ENCODE assay signal across 1 cellular context in the genomic region with DNA sequence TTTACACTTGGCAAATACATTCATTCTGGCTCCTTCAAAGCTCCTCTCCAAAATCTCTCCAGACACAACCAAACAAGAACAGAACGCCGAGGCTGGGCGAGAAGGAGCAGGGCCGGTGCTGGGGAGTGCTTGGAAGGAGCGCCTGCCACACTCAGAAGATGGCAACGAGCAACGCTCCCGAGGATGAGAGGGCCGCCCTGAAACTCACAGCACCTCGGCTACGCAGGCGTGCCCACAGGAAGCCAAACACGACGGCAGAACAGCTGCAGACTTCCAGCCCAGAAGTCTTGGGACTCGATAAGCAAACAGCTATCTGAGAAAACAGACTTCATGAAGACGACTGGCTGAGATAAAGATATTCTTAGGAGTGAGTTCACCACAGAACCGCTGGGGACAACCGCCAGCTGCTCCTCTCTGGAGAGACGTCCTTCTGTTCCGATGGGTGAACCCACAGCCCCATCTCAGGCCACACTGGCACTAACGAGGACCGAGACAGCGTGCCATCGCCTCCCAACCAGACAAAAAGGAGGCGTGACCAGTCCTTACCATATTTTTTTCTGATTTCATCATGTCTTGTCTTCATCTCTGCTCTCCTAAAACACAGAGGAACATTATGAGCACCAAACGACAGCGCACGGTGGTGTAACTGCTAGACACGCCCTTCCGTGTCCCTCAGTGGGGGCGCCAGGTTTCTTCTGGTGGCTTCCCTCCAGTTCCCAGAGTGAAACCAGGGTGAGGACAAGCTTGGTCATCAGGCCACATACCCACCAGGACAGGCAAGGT.
TF ChIP-seq lines count a peak whose summit lies in the region.

No MANE protein-coding gene starts in this region.

TF ChIP-seq in K562, 482 proteins besides CTCF, POLR2A, EP300 and RAD21 (continued from another document and continues in another):
- no peak for TF ChIP-seq ZNF407 (IDR thresholded peaks at IDR 0.05; ENCODE audit: low read depth)
- peak; percentile 78; the same call in 1 of the 2 replicates for TF ChIP-seq CEBPG (CRISPR knock-in tag; IDR thresholded peaks at IDR 0.05)
- TF ChIP-seq CEBPG (tag; conservative IDR thresholded peaks at IDR 0.05 in 1 of 2, IDR thresholded peaks at IDR 0.05 in 1 of 2), result peak; percentile 55 to 71
- peak; percentile 47 for TF ChIP-seq RBFOX2 (IDR thresholded peaks at IDR 0.05; ENCODE audit: low read depth, low read length)
- TF ChIP-seq THAP12 (CRISPR knock-in tag; IDR thresholded peaks at IDR 0.05), result no peak
- TF ChIP-seq SMARCA4 (IDR thresholded peaks at IDR 0.05), result peak; percentile 97
- 0 out of 2 replicates have a peak, but pooled peaks have one; percentile 40 for TF ChIP-seq ZNF57 (CRISPR knock-in tag; IDR thresholded peaks at IDR 0.05)
- no peak; the same call in 1 of the 2 replicates for TF ChIP-seq TCF15 (CRISPR knock-in tag; IDR thresholded peaks at IDR 0.05)
- TF ChIP-seq HDAC6 (IDR thresholded peaks at IDR 0.05; ENCODE audit: low read depth, low read length), result no peak
- TF ChIP-seq ZNF511 (CRISPR knock-in tag; IDR thresholded peaks at IDR 0.05), result no peak; the same call in 1 of the 2 replicates
- TF ChIP-seq, protein P1, sequence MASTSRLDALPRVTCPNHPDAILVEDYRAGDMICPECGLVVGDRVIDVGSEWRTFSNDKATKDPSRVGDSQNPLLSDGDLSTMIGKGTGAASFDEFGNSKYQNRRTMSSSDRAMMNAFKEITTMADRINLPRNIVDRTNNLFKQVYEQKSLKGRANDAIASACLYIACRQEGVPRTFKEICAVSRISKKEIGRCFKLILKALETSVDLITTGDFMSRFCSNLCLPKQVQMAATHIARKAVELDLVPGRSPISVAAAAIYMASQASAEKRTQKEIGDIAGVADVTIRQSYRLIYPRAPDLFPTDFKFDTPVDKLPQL (IDR thresholded peaks at IDR 0.05; ENCODE audit: extremely low read depth, insufficient read length), result no peak
- TF ChIP-seq ZFP36 (IDR thresholded peaks at IDR 0.05; ENCODE audit: low read depth, low read length, partially characterized antibody), result peak; percentile 62
- no peak for TF ChIP-seq STAT6 (CRISPR knock-in tag; IDR thresholded peaks at IDR 0.05)
- TF ChIP-seq, protein P2, sequence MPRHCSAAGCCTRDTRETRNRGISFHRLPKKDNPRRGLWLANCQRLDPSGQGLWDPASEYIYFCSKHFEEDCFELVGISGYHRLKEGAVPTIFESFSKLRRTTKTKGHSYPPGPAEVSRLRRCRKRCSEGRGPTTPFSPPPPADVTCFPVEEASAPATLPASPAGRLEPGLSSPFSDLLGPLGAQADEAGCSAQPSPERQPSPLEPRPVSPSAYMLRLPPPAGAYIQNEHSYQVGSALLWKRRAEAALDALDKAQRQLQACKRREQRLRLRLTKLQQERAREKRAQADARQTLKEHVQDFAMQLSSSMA (CRISPR knock-in tag; IDR thresholded peaks at IDR 0.05), result no peak
- no peak for TF ChIP-seq ATF1 (CRISPR knock-in tag; IDR thresholded peaks at IDR 0.05)
- peak; percentile 80 for TF ChIP-seq ATF1 (tag; IDR thresholded peaks at IDR 0.05)
- peak; percentile 85 for TF ChIP-seq MIER1 (IDR thresholded peaks at IDR 0.05; ENCODE audit: low read depth)
- no peak for TF ChIP-seq ZZZ3 (IDR thresholded peaks at IDR 0.05)
- no peak for TF ChIP-seq FOXJ3 (CRISPR knock-in tag; IDR thresholded peaks at IDR 0.05)
- no peak for TF ChIP-seq ZNF764 (CRISPR knock-in tag; IDR thresholded peaks at IDR 0.05; ENCODE audit: low read depth)
- TF ChIP-seq, protein P3, sequence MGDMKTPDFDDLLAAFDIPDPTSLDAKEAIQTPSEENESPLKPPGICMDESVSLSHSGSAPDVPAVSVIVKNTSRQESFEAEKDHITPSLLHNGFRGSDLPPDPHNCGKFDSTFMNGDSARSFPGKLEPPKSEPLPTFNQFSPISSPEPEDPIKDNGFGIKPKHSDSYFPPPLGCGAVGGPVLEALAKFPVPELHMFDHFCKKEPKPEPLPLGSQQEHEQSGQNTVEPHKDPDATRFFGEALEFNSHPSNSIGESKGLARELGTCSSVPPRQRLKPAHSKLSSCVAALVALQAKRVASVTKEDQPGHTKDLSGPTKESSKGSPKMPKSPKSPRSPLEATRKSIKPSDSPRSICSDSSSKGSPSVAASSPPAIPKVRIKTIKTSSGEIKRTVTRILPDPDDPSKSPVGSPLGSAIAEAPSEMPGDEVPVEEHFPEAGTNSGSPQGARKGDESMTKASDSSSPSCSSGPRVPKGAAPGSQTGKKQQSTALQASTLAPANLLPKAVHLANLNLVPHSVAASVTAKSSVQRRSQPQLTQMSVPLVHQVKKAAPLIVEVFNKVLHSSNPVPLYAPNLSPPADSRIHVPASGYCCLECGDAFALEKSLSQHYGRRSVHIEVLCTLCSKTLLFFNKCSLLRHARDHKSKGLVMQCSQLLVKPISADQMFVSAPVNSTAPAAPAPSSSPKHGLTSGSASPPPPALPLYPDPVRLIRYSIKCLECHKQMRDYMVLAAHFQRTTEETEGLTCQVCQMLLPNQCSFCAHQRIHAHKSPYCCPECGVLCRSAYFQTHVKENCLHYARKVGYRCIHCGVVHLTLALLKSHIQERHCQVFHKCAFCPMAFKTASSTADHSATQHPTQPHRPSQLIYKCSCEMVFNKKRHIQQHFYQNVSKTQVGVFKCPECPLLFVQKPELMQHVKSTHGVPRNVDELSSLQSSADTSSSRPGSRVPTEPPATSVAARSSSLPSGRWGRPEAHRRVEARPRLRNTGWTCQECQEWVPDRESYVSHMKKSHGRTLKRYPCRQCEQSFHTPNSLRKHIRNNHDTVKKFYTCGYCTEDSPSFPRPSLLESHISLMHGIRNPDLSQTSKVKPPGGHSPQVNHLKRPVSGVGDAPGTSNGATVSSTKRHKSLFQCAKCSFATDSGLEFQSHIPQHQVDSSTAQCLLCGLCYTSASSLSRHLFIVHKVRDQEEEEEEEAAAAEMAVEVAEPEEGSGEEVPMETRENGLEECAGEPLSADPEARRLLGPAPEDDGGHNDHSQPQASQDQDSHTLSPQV (IDR thresholded peaks at IDR 0.05), result peak; percentile 97
- TF ChIP-seq GTF2F1 (IDR thresholded peaks at IDR 0.05; ENCODE audit: low read depth, low read length), result no peak
- TF ChIP-seq ZFX (CRISPR knock-in tag; IDR thresholded peaks at IDR 0.05), result peak; percentile 78
- no peak for TF ChIP-seq JUNB (CRISPR knock-in tag; conservative IDR thresholded peaks at IDR 0.05)
- TF ChIP-seq ZNF561 (CRISPR knock-in tag; conservative IDR thresholded peaks at IDR 0.05), result no peak
- peak; percentile 99 for TF ChIP-seq POLR2AphosphoS5 (IDR thresholded peaks at IDR 0.05; ENCODE audit: control insufficient read depth, insufficient read depth, low read depth, low read length)
- peak; percentile 79 for TF ChIP-seq NUFIP1 (IDR thresholded peaks at IDR 0.05; ENCODE audit: partially characterized antibody)
- no peak for TF ChIP-seq OTX1 (CRISPR knock-in tag; IDR thresholded peaks at IDR 0.05)
- TF ChIP-seq ZNF830 (CRISPR knock-in tag; IDR thresholded peaks at IDR 0.05), result no peak
- TF ChIP-seq XRCC3 (IDR thresholded peaks at IDR 0.05), result no peak
- TF ChIP-seq, protein P4, sequence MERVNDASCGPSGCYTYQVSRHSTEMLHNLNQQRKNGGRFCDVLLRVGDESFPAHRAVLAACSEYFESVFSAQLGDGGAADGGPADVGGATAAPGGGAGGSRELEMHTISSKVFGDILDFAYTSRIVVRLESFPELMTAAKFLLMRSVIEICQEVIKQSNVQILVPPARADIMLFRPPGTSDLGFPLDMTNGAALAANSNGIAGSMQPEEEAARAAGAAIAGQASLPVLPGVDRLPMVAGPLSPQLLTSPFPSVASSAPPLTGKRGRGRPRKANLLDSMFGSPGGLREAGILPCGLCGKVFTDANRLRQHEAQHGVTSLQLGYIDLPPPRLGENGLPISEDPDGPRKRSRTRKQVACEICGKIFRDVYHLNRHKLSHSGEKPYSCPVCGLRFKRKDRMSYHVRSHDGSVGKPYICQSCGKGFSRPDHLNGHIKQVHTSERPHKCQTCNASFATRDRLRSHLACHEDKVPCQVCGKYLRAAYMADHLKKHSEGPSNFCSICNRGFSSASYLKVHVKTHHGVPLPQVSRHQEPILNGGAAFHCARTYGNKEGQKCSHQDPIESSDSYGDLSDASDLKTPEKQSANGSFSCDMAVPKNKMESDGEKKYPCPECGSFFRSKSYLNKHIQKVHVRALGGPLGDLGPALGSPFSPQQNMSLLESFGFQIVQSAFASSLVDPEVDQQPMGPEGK (CRISPR knock-in tag; IDR thresholded peaks at IDR 0.05; ENCODE audit: borderline replicate concordance), result 0 out of 2 replicates have a peak, but pooled peaks have one; percentile 2
